27 cellular contexts compared by ENCODE assay signal in the genomic region with DNA sequence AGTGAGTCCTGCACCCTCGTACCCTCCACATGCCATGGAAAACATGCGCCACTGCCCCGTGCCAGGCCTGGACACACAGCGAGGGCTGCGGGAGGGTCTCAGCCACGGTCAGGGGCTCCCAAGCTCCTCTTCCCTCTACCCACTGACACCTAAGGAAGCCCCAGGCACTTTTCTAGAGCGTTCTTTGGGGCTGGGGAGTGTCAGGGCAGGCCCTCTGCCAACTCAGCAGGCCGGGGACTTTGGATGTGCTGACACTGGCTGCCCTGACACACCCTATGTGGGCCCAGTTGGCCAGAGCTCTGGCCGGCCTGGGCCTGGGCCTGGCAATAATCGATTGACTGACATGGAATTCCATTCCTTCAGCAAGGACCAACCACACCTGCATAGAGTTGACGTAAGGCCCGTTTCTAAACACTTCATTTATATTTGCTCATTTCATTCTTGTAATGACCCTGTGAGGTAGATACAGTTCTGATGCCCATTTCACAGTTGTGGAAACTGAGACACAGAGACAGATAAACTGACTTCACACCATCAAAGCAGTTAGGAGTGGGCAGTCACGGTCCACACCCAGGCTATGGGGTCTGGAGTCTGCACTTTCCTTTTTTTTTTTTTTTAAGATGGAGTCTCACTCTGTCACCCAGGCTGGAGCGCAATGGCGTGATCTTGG.
DNase-seq lines count a peak whose midpoint lies in the region; ATAC-seq, FAIRE-seq and TF ChIP-seq lines count a peak whose summit lies in the region.
"Had no signal": no experiment of that assay in that cellular context is flagged by ENCODE, and none has a peak within 500 bp of the region (broad histone marks: within the 10 kb centered on the region; RNA-seq: fewer than 3 reads in every experiment).

No MANE protein-coding gene starts in this region.

- POLR2A ChIA-PET in SK-N-SH (lab: Yijun Ruan, JAX) (no interaction called here), T-cell (lab: Charles Lee) (interaction anchor here (0.6 to 0.7 kb wide), 2 partner anchors 14 to 73 kb away, joined by 3 to 4 read pairs; no protein-coding TSS in a partner anchor), HepG2 (lab: Yijun Ruan, JAX) (interaction anchor here (1.8 to 2.3 kb wide), 2 partner anchors 66 to 71 kb away, joined by 4 to 7 read pairs; a partner anchor contains a TSS)

- no peaks in the 10 kb centered on the region for H3K27me3 Mint-ChIP-seq in T-cell

- H2AFZ ChIP-seq in SK-N-SH (ENCODE audit: low read depth) (no peak overlapping the region), HepG2 (ENCODE audit: low read length) (no peak overlapping the region)

- H3K27ac Mint-ChIP-seq in T-cell, result peak overlapping the region; percentile 66 to 76
- H3K27ac Mint-ChIP-seq: HFFc6 had no signal

- no TSS peak for BruUV-seq in HepG2 (replicated peaks; lab: Mats Ljungman, UMichigan)

- no peak for FAIRE-seq in HepG2 (lab: Jason Lieb, UNC)
- FAIRE-seq: endometrium, GM12878, HTR-8/SVneo, islet of Langerhans had no signal

- H3K9ac ChIP-seq in SK-N-SH (no peak overlapping the region), HepG2 (ENCODE audit: insufficient read depth, low read depth, low read length) (no peak overlapping the region), mesendoderm (ENCODE audit: low read length) (no peak overlapping the region)

- H3K56ac ChIP-seq in mesendoderm (ENCODE audit: low read length), result no peak overlapping the region

- H3K4ac ChIP-seq in mesendoderm (ENCODE audit: low read depth, low read length), result no peak overlapping the region

- H3K4me2 ChIP-seq in SK-N-SH, result no peak overlapping the region
- H3K4me2 ChIP-seq in HepG2 (ENCODE audit: low read depth, low read length), result no peak overlapping the region
- no peak overlapping the region for H3K4me2 ChIP-seq in mesendoderm (ENCODE audit: low read length)

- no peak overlapping the region for H4K5ac ChIP-seq in mesendoderm (ENCODE audit: low read length)

- 94% methylated on average over 14 of the region's 15 CpGs for WGBS in SK-N-SH (ENCODE audit: low lambda C conversion rate)
- 83% methylated on average over 14 of the region's 15 CpGs for WGBS in HepG2 (ENCODE audit: low lambda C conversion rate)
- 95 to 97% (median 96%) methylated on average over 9 to 15 of the region's 15 CpGs for WGBS in spleen, 5 donors
- no CpG with 5 or more reads among the region's 15 CpGs for WGBS in mesendoderm (ENCODE audit: extremely low coverage, insufficient coverage, low lambda C conversion rate)

- H3K27me3 ChIP-seq in SK-N-SH (ENCODE audit: insufficient read depth) (no peaks in the 10 kb centered on the region), HepG2 (ENCODE audit: control insufficient read depth in 1 of 2, insufficient read depth in 2 of 2, low read length in 2 of 2) (no peaks in the 10 kb centered on the region), spleen (replicated peaks in 1 of 7) (no peaks in the 10 kb centered on the region), mesendoderm (ENCODE audit: insufficient read depth, low read length, poor library complexity) (no peaks in the 10 kb centered on the region)
- H3K27me3 ChIP-seq: BE2C, sigmoid colon, SJCRH30 had no signal

- no peak overlapping the region for H2BK5ac ChIP-seq in mesendoderm (ENCODE audit: low read length)

- H3K36me3 ChIP-seq in SK-N-SH (replicated peaks in 1 of 2; ENCODE audit: control insufficient read depth in 1 of 2, insufficient read depth in 2 of 2, low read length in 1 of 2), result no peaks in the 10 kb centered on the region
- no peaks in the 10 kb centered on the region for H3K36me3 ChIP-seq in HepG2 (replicated peaks in 1 of 2; ENCODE audit: control insufficient read depth in 1 of 2, insufficient read depth in 2 of 2, low read length in 2 of 2)
- no peaks in the 10 kb centered on the region for H3K36me3 ChIP-seq in spleen
- no peaks in the 10 kb centered on the region for H3K36me3 ChIP-seq in mesendoderm (ENCODE audit: control insufficient read depth, insufficient read depth, low read length)
- H3K36me3 ChIP-seq: BE2C, sigmoid colon, SJCRH30 had no signal

- H4K8ac ChIP-seq in mesendoderm (ENCODE audit: low read depth, low read length), result no peak overlapping the region

- no peaks in the 10 kb centered on the region for H3K79me1 ChIP-seq in mesendoderm (ENCODE audit: low read length)

- no peak overlapping the region for H2BK120ac ChIP-seq in mesendoderm (ENCODE audit: low read depth, low read length)

- H3K79me2 ChIP-seq in SK-N-SH (ENCODE audit: insufficient read depth) (no peaks in the 10 kb centered on the region), HepG2 (ENCODE audit: insufficient read depth, low read length) (no peaks in the 10 kb centered on the region), mesendoderm (ENCODE audit: control insufficient read depth, insufficient read depth, low read length) (no peaks in the 10 kb centered on the region)

- no peaks in the 10 kb centered on the region for H3K9me2 ChIP-seq in SK-N-SH

- no peak overlapping the region for H2AK5ac ChIP-seq in mesendoderm (ENCODE audit: low read length)

- H3K9me3 Mint-ChIP-seq in T-cell, result no peaks in the 10 kb centered on the region
- H3K9me3 Mint-ChIP-seq: HFFc6 had no signal

- intact Hi-C loops in HepG2 (cut with micrococcal nuclease; ENCODE audit: unreplicated experiment) (no loop called here), spleen (cut with DNase I; ENCODE audit: low total_unique reads) (no loop called here)

- H3K4me1 ChIP-seq in SK-N-SH (ENCODE audit: control insufficient read depth in 1 of 2, insufficient read depth in 2 of 2, low read depth in 1 of 2, low read length in 1 of 2), result peaks cover 8 to 16% of the 10 kb centered on the region in 2 experiments; a peak in 2 of 4 replicates
- H3K4me1 ChIP-seq in HepG2 (ENCODE audit: insufficient read depth, low read length), result peaks cover 85% of the 10 kb centered on the region
- peaks cover 24 to 73% (median 38%) of the 10 kb centered on the region in 6 donors for H3K4me1 ChIP-seq in spleen
- no peaks in the 10 kb centered on the region for H3K4me1 ChIP-seq in mesendoderm (ENCODE audit: control insufficient read depth, low read depth, low read length)
- H3K4me1 ChIP-seq: BE2C, SJCRH30 had no signal

- TF ChIP-seq POLR2A in HepG2 (IDR thresholded peaks at IDR 0.05; ENCODE audit: insufficient read depth in 1 of 2, low read depth in 2 of 2, low read length in 2 of 2) (no peak), spleen (IDR thresholded peaks at IDR 0.05) (no peak)

- in situ Hi-C loops in HepG2 (cut with HindIII; ENCODE audit: extremely low pct_ligation_motif_present, low pct_unique_long_range_greater_than_20kb), result no loop called here

- TF ChIP-seq EP300 in SK-N-SH (IDR thresholded peaks at IDR 0.05; ENCODE audit: borderline replicate concordance in 1 of 2, low read depth in 1 of 2, low read length in 1 of 2) (no peak), HepG2 (IDR thresholded peaks at IDR 0.05; ENCODE audit: low read depth in 2 of 2, low read length in 2 of 2) (no peak), HepG2 (CRISPR knock-in tag; IDR thresholded peaks at IDR 0.05; ENCODE audit: borderline replicate concordance) (no peak)

- DNase-seq in SK-N-SH (peak; percentile 15), T-cell (no peak), HepG2 (ENCODE audit: low spot score) (no peak), spleen (peak; percentile 73), mesendoderm (no peak), epidermal melanocyte (ENCODE audit: insufficient read length, low spot score) (no peak)
- DNase-seq in NK-92 treated with Interleukin-12 subunit alpha and Interleukin-12 subunit beta, amount 100 ng/mL, for 24 hours (lab: John Stamatoyannopoulos, UW), result no peak
- DNase-seq: activated CD8-positive, alpha-beta memory T cell treated with anti-CD3 and anti-CD28 coated beads, Interleukin-2, amount 50 U/mL, for 4 hours; activated gamma-delta T cell treated with Interleukin-2 at 50 U/mL for 16 hours; BE2C; DMS 273 treated with DMSO at 0.1 percent for 48 hours; GDM1; HFFc6; mesenchymal stem cell; NCI-H1417 treated with DMSO at 0.1 percent for 48 hours; occipital lobe; OCI-M1; sigmoid colon; SJCRH30; T-helper 9 cell had no signal

- H4K20me1 ChIP-seq in SK-N-SH (ENCODE audit: insufficient read depth) (no peaks in the 10 kb centered on the region), HepG2 (ENCODE audit: insufficient read depth, low read length) (no peaks in the 10 kb centered on the region)

- TF ChIP-seq CTCF in SK-N-SH (IDR thresholded peaks at IDR 0.05), result no peak
- no peak for TF ChIP-seq CTCF in HepG2 (CRISPR knock-in tag; IDR thresholded peaks at IDR 0.05)
- TF ChIP-seq CTCF in spleen (IDR thresholded peaks at IDR 0.05 in 8 of 11, conservative IDR thresholded peaks at IDR 0.05 in 3 of 11), result no peak

- H3K27ac ChIP-seq in SK-N-SH (ENCODE audit: low read depth in 2 of 2, low read length in 1 of 2), result no peak overlapping the region
- H3K27ac ChIP-seq in HepG2 (ENCODE audit: extremely low read length, insufficient read depth, low read length), result no peak overlapping the region
- no peak overlapping the region for H3K27ac ChIP-seq in spleen
- no peak overlapping the region for H3K27ac ChIP-seq in mesendoderm (ENCODE audit: low read depth, low read length)
- H3K27ac ChIP-seq: 22Rv1, sigmoid colon, SJCRH30 had no signal

- H3K36me3 Mint-ChIP-seq in T-cell, result no peaks in the 10 kb centered on the region

- H3K4me3 ChIP-seq in SK-N-SH (ENCODE audit: low read depth in 2 of 2, low read length in 1 of 2), result no peak overlapping the region
- H3K4me3 ChIP-seq in HepG2 (replicated peaks in 1 of 3; ENCODE audit: insufficient read depth in 1 of 3, low read depth in 2 of 3, low read length in 3 of 3), result no peak overlapping the region
- no peak overlapping the region for H3K4me3 ChIP-seq in spleen
- H3K4me3 ChIP-seq in mesendoderm (ENCODE audit: low read length), result no peak overlapping the region
- H3K4me3 ChIP-seq: GM12878, sigmoid colon, SJCRH30 had no signal

- ATAC-seq in SK-N-SH treated with all-trans-retinoic acid at 6 μM for 48 hours (no peak), T-cell (replicated peaks in 1 of 4) (no peak), HepG2 (no peak)
- ATAC-seq: activated CD4-positive, CD25-positive, alpha-beta regulatory T cell treated with anti-CD3 and anti-CD28 coated beads, Interleukin-2, amount 50 U/mL, for 24 hours; GM12878 had no signal

- H3K4me1 Mint-ChIP-seq in T-cell, result peaks cover 77 to 86% (median 81%) of the 10 kb centered on the region in 3 donors

- peak overlapping the region in 2 of 3 donors; percentile 31 to 37 for H3K4me3 Mint-ChIP-seq in T-cell
- H3K4me3 Mint-ChIP-seq: HFFc6 had no signal

- no peak overlapping the region for H2BK15ac ChIP-seq in mesendoderm (replicated peaks; ENCODE audit: low read depth)

- H3K23ac ChIP-seq in mesendoderm (ENCODE audit: low read length), result no peak overlapping the region

- no peaks in the 10 kb centered on the region for H3F3A ChIP-seq in SK-N-SH (replicated peaks; ENCODE audit: insufficient read depth)

- H3K9me3 ChIP-seq in SK-N-SH (no peaks in the 10 kb centered on the region), HepG2 (ENCODE audit: low read length) (no peaks in the 10 kb centered on the region), spleen (no peaks in the 10 kb centered on the region)
- H3K9me3 ChIP-seq: BE2C, sigmoid colon, SJCRH30 had no signal

- CTCF ChIA-PET in SK-N-SH (lab: Yijun Ruan, JAX) (interaction anchor here (0.8 to 1.5 kb wide), 5 partner anchors 8 to 73 kb away, joined by 3 to 4 read pairs (median 4); no protein-coding TSS in a partner anchor), T-cell (lab: Charles Lee) (interaction anchor here (0.6 to 1.2 kb wide), 3 partner anchors 12 to 16 kb away, joined by 3 to 5 read pairs (median 3); no protein-coding TSS in a partner anchor), HepG2 (lab: Yijun Ruan, JAX; ENCODE audit: low intra/inter-chr PET ratio, low total read pairs) (no interaction called here)

- TF ChIP-seq RAD21 in SK-N-SH (IDR thresholded peaks at IDR 0.05; ENCODE audit: low read length), result no peak
- TF ChIP-seq RAD21 in HepG2 (CRISPR knock-in tag; IDR thresholded peaks at IDR 0.05), result no peak

- no peak overlapping the region for H3K18ac ChIP-seq in mesendoderm (ENCODE audit: low read length)

Comparison
In these comparisons a context has a peak if more than half of its experiments do, and no peak if none do; other contexts are left out.
1. DNase-seq: peak in SK-N-SH (single experiment) and spleen (single experiment); none in T-cell (0 of 34), HepG2 (single experiment), NK-92 treated with Interleukin-12 subunit alpha and Interleukin-12 subunit beta, amount 100 ng/mL, for 24 hours (single experiment), mesendoderm (single experiment) and epidermal melanocyte (single experiment).